13 cellular contexts compared by ENCODE assay signal in genomic region chr5:60010328-60010727, GRCh38.
DNase-seq lines count a peak whose midpoint lies in the region; ATAC-seq and TF ChIP-seq lines count a peak whose summit lies in the region.
"Had no signal": no experiment of that assay in that cellular context is flagged by ENCODE, and none has a peak within 500 bp of the region (broad histone marks: within the 10 kb centered on the region; RNA-seq: fewer than 3 reads in every experiment).

No MANE protein-coding gene starts in this region.

- H3K4me1 ChIP-seq in mammary epithelial cell (ENCODE audit: insufficient read depth, low read length) (no peaks in the 10 kb centered on the region), upper lobe of right lung (no peaks in the 10 kb centered on the region)

- CTCF ChIA-PET in MCF 10A (lab: Yijun Ruan, JAX), result no interaction called here
- CTCF ChIA-PET in mammary epithelial cell (lab: Charles Lee; ENCODE audit: low non-redundant PET), result no interaction called here

- no peaks in the 10 kb centered on the region for H3K9me3 ChIP-seq in mammary epithelial cell (replicated peaks; ENCODE audit: insufficient read depth, low read length)
- no peaks in the 10 kb centered on the region for H3K9me3 ChIP-seq in upper lobe of right lung

- no peak for ATAC-seq in upper lobe of right lung
- ATAC-seq: activated T-cell treated with anti-CD3 and anti-CD28 coated beads, Interleukin-2, amount 50 U/mL, for 72 hours; stimulated activated memory B cell treated with anti-CD40 and anti-IgM and Interleukin-4, amounts not matched to agents 10 μg/mL and 1 μg/mL and 100 μg/mL, for 72 hours had no signal

- H3K4me1 Mint-ChIP-seq in MCF 10A (ENCODE audit: insufficient read depth, unreplicated experiment), result no peaks in the 10 kb centered on the region
- H3K4me1 Mint-ChIP-seq: stimulated activated memory B cell treated with anti-CD40 and anti-IgM and Interleukin-4, amounts not matched to agents 10 μg/mL and 1 μg/mL and 100 μg/mL, for 72 hours had no signal

- no peaks in the 10 kb centered on the region for H3K36me3 Mint-ChIP-seq in MCF 10A (ENCODE audit: insufficient read depth, unreplicated experiment)
- H3K36me3 Mint-ChIP-seq: stimulated activated memory B cell treated with anti-CD40 and anti-IgM and Interleukin-4, amounts not matched to agents 10 μg/mL and 1 μg/mL and 100 μg/mL, for 72 hours had no signal

- H3K4me3 ChIP-seq in mammary epithelial cell (replicated peaks in 1 of 3; ENCODE audit: insufficient read depth in 1 of 3, low read depth in 2 of 3, low read length in 3 of 3) (no peak overlapping the region), epithelial cell of proximal tubule (ENCODE audit: low read depth, low read length) (no peak overlapping the region), upper lobe of right lung (no peak overlapping the region)

- H3K27me3 Mint-ChIP-seq in MCF 10A (ENCODE audit: insufficient read depth, unreplicated experiment), result peaks cover 31% of the 10 kb centered on the region
- H3K27me3 Mint-ChIP-seq: stimulated activated memory B cell treated with anti-CD40 and anti-IgM and Interleukin-4, amounts not matched to agents 10 μg/mL and 1 μg/mL and 100 μg/mL, for 72 hours had no signal

- BruUV-seq in MCF 10A (replicated peaks; lab: Mats Ljungman, UMichigan), result no TSS peak
- no TSS peak for BruUV-seq in mammary epithelial cell (replicated peaks; lab: Mats Ljungman, UMichigan)

- H3K27me3 ChIP-seq in mammary epithelial cell (ENCODE audit: insufficient read depth, low read length) (peaks cover 2% of the 10 kb centered on the region), upper lobe of right lung (no peaks in the 10 kb centered on the region)

- no peaks in the 10 kb centered on the region for H3K79me2 ChIP-seq in mammary epithelial cell (ENCODE audit: insufficient read depth, low read length)

- no peak overlapping the region for H3K4me3 Mint-ChIP-seq in MCF 10A (ENCODE audit: unreplicated experiment)
- H3K4me3 Mint-ChIP-seq: activated T-cell treated with anti-CD3 and anti-CD28 coated beads, Interleukin-2, amount 50 U/mL, for 72 hours; stimulated activated memory B cell treated with anti-CD40 and anti-IgM and Interleukin-4, amounts not matched to agents 10 μg/mL and 1 μg/mL and 100 μg/mL, for 72 hours had no signal

- no peak overlapping the region for H2AFZ ChIP-seq in mammary epithelial cell (ENCODE audit: low read depth, low read length)

- POLR2A ChIA-PET in MCF 10A (lab: Yijun Ruan, JAX), result interaction anchor here (0.6 kb wide), 1 partner anchor 527 kb away, joined by 3 read pairs; no protein-coding TSS in a partner anchor

- in situ Hi-C loops in mammary epithelial cell (cut with MboI; ENCODE audit: low sequenced_read_pairs in 2 of 2), result no loop called here
- in situ Hi-C loops in GM13977 (cut with MboI; ENCODE audit: low pct_unique_long_range_greater_than_20kb, low sequenced_read_pairs, unreplicated experiment), result no loop called here

- peak; percentile 6 for DNase-seq in MCF 10A (ENCODE audit: unreplicated experiment)
- DNase-seq in mammary epithelial cell, result no peak
- peak; percentile 22 for DNase-seq in NOMO-1 treated with DMSO at 0.1 percent for 48 hours (lab: John Stamatoyannopoulos, UW; ENCODE audit: unreplicated experiment)
- no peak for DNase-seq in epithelial cell of proximal tubule (ENCODE audit: low read depth)
- no peak for DNase-seq in upper lobe of right lung
- DNase-seq in HuH-7 (ENCODE audit: low spot score), result no peak
- no peak for DNase-seq in GM13977 (ENCODE audit: low spot score)
- no peak for DNase-seq in activated T-cell treated with anti-CD3 and anti-CD28 coated beads, Interleukin-2, amount 50 U/mL, for 1 hour
- DNase-seq: activated CD4-positive, CD25-positive, alpha-beta regulatory T cell treated with anti-CD3 and anti-CD28 coated beads, Interleukin-2, amount 50 U/mL, for 72 hours; activated T-cell treated with anti-CD3 and anti-CD28 coated beads, Interleukin-2, amount 50 U/mL, for 72 hours; hypothalamus; NCI-H510A had no signal

- no peak overlapping the region for H3K27ac Mint-ChIP-seq in MCF 10A (ENCODE audit: low read depth, unreplicated experiment)
- H3K27ac Mint-ChIP-seq: activated T-cell treated with anti-CD3 and anti-CD28 coated beads, Interleukin-2, amount 50 U/mL, for 72 hours; stimulated activated memory B cell treated with anti-CD40 and anti-IgM and Interleukin-4, amounts not matched to agents 10 μg/mL and 1 μg/mL and 100 μg/mL, for 72 hours had no signal

- dilution Hi-C loops in mammary epithelial cell (cut with HindIII; ENCODE audit: low sequenced_read_pairs), result no loop called here

- WGBS in mammary epithelial cell (ENCODE audit: low coverage, missing lambda C conversion rate), result 0% methylated on average over 1 of the region's 1 CpG

- no peak overlapping the region for H3K27ac ChIP-seq in mammary epithelial cell (ENCODE audit: insufficient read depth, low read depth, low read length)
- H3K27ac ChIP-seq in upper lobe of right lung, result no peak overlapping the region

- no peaks in the 10 kb centered on the region for H4K20me1 ChIP-seq in mammary epithelial cell (ENCODE audit: insufficient read depth, low read length)

- intact Hi-C loops in MCF 10A (cut with micrococcal nuclease), result no loop called here
- intact Hi-C loops in mammary epithelial cell (cut with micrococcal nuclease), result no loop called here
- intact Hi-C loops in upper lobe of right lung (cut with DNase I), result no loop called here

- peak; percentile 6 for TF ChIP-seq CTCF in MCF 10A (IDR thresholded peaks at IDR 0.05; ENCODE audit: unreplicated experiment)
- peak in 1 of 2 donors; percentile 26 for TF ChIP-seq CTCF in mammary epithelial cell (conservative IDR thresholded peaks at IDR 0.05 in 1 of 2, IDR thresholded peaks at IDR 0.05 in 1 of 2; ENCODE audit: extremely low read depth in 1 of 2, insufficient read depth in 1 of 2, low read depth in 1 of 2, low read length in 2 of 2)
- peak; percentile 9 for TF ChIP-seq CTCF in epithelial cell of proximal tubule (conservative IDR thresholded peaks at IDR 0.05; ENCODE audit: low read depth, low read length)
- peak; percentile 19 for TF ChIP-seq CTCF in upper lobe of right lung (IDR thresholded peaks at IDR 0.05)
- TF ChIP-seq CTCF in GM13977 (IDR thresholded peaks at IDR 0.05; ENCODE audit: extremely low read depth, insufficient read depth, missing control alignments), result no peak

- H3K36me3 ChIP-seq in mammary epithelial cell (ENCODE audit: insufficient read depth, low read length), result no peaks in the 10 kb centered on the region
- H3K36me3 ChIP-seq in upper lobe of right lung, result no peaks in the 10 kb centered on the region

- H3K9me3 Mint-ChIP-seq in MCF 10A (ENCODE audit: unreplicated experiment), result no peaks in the 10 kb centered on the region
- H3K9me3 Mint-ChIP-seq: activated T-cell treated with anti-CD3 and anti-CD28 coated beads, Interleukin-2, amount 50 U/mL, for 72 hours; stimulated activated memory B cell treated with anti-CD40 and anti-IgM and Interleukin-4, amounts not matched to agents 10 μg/mL and 1 μg/mL and 100 μg/mL, for 72 hours had no signal

- no peak overlapping the region for H3K9ac ChIP-seq in mammary epithelial cell (ENCODE audit: insufficient read depth, low read length)

- H3K4me2 ChIP-seq in mammary epithelial cell (ENCODE audit: insufficient read depth, low read depth, low read length), result no peak overlapping the region

Comparison
In these comparisons a context has a peak if more than half of its experiments do, and no peak if none do; other contexts are left out.
1. DNase-seq: peak in MCF 10A (single experiment) and NOMO-1 treated with DMSO at 0.1 percent for 48 hours (single experiment); none in mammary epithelial cell (single experiment), epithelial cell of proximal tubule (single experiment), upper lobe of right lung (single experiment), HuH-7 (single experiment), GM13977 (single experiment) and activated T-cell treated with anti-CD3 and anti-CD28 coated beads, Interleukin-2, amount 50 U/mL, for 1 hour (single experiment).